ENCODE assay signal across 21 cellular contexts in genomic region chr1:233032916-233033315, GRCh38.
DNase-seq lines count a peak whose midpoint lies in the region; ATAC-seq and TF ChIP-seq lines count a peak whose summit lies in the region.
"Had no signal": no experiment of that assay in that cellular context is flagged by ENCODE, and none has a peak within 500 bp of the region (broad histone marks: within the 10 kb centered on the region; RNA-seq: fewer than 3 reads in every experiment).

No MANE protein-coding gene starts in this region.

- intact Hi-C loops in activated CD8-positive, alpha-beta T cell treated with anti-CD3 and anti-CD28 coated beads for 36 hours (cut with micrococcal nuclease) = no loop called here
- intact Hi-C loops in left colon (cut with DNase I, micrococcal nuclease) (no loop called here), sciatic nerve (cut with DNase I) (no loop called here)

- CTCF ChIA-PET in activated CD8-positive, alpha-beta T cell treated with anti-CD3 and anti-CD28 coated beads for 36 hours (lab: Charles Lee) = no interaction called here
- CTCF ChIA-PET in activated CD8-positive, alpha-beta T cell treated with anti-CD3 and anti-CD28 coated beads, Interleukin-2, amount 10 ng/mL, durations not matched to agents 7 days and 5 days (lab: Charles Lee) = no interaction called here

- peaks cover 6% of the 10 kb centered on the region for H3K4me1 Mint-ChIP-seq in activated CD8-positive, alpha-beta T cell treated with anti-CD3 and anti-CD28 coated beads for 36 hours (ENCODE audit: low read depth)
- H3K4me1 Mint-ChIP-seq in activated CD8-positive, alpha-beta T cell treated with anti-CD3 and anti-CD28 coated beads, Interleukin-2, amount 10 ng/mL, durations not matched to agents 7 days and 5 days (ENCODE audit: low read depth) = no peaks in the 10 kb centered on the region
- H3K4me1 Mint-ChIP-seq: CD14-positive monocyte had no signal

- no peak for ATAC-seq in activated CD8-positive, alpha-beta T cell treated with anti-CD3 and anti-CD28 coated beads for 36 hours
- no peak for ATAC-seq in activated CD8-positive, alpha-beta T cell treated with anti-CD3 and anti-CD28 coated beads, Interleukin-2, amount 10 ng/mL, durations not matched to agents 7 days and 5 days
- ATAC-seq in left colon (peak; percentile 95), sciatic nerve (peak; percentile 54), HG03196 (IDR thresholded peaks at IDR 0.05; ENCODE audit: unreplicated experiment) (no peak)
- ATAC-seq: A549, GM23338 had no signal

- DNase-seq in activated CD8-positive, alpha-beta T cell treated with anti-CD3 and anti-CD28 coated beads for 36 hours = peak; percentile 27
- DNase-seq in activated CD8-positive, alpha-beta T cell treated with anti-CD3 and anti-CD28 coated beads, Interleukin-2, amount 10 ng/mL, durations not matched to agents 7 days and 5 days = no peak
- DNase-seq in SK-MEL-5 (ENCODE audit: low read depth, low spot score) (peak; percentile 7), left colon (peak in 1 of 2 donors; percentile 15), sciatic nerve (ENCODE audit: low spot score) (no peak), NCI-H1105 treated with DMSO at 0.1 percent for 48 hours (lab: John Stamatoyannopoulos, UW) (no peak)
- DNase-seq: 8988T; ACHN; AML-193; BE2C; Calu3; CD4-positive, alpha-beta T cell; COR-L47; DMS53; DMS79 treated with DMSO at 0.1 percent for 48 hours; GF-D8; HFFc6 had no signal

- no peak overlapping the region for H3K4me3 Mint-ChIP-seq in activated CD8-positive, alpha-beta T cell treated with anti-CD3 and anti-CD28 coated beads for 36 hours
- H3K4me3 Mint-ChIP-seq in activated CD8-positive, alpha-beta T cell treated with anti-CD3 and anti-CD28 coated beads, Interleukin-2, amount 10 ng/mL, durations not matched to agents 7 days and 5 days = no peak overlapping the region
- H3K4me3 Mint-ChIP-seq: CD14-positive monocyte; CD4-positive, alpha-beta T cell; GM23338; HFFc6 had no signal

- peaks cover 2% of the 10 kb centered on the region for H3K36me3 Mint-ChIP-seq in activated CD8-positive, alpha-beta T cell treated with anti-CD3 and anti-CD28 coated beads for 36 hours (ENCODE audit: low read depth)
- no peaks in the 10 kb centered on the region for H3K36me3 Mint-ChIP-seq in activated CD8-positive, alpha-beta T cell treated with anti-CD3 and anti-CD28 coated beads, Interleukin-2, amount 10 ng/mL, durations not matched to agents 7 days and 5 days (ENCODE audit: low read depth)

- no peak for TF ChIP-seq CTCF in activated CD8-positive, alpha-beta T cell treated with anti-CD3 and anti-CD28 coated beads for 36 hours (IDR thresholded peaks at IDR 0.05)

- H3K9me3 Mint-ChIP-seq in activated CD8-positive, alpha-beta T cell treated with anti-CD3 and anti-CD28 coated beads for 36 hours = no peaks in the 10 kb centered on the region
- H3K9me3 Mint-ChIP-seq in activated CD8-positive, alpha-beta T cell treated with anti-CD3 and anti-CD28 coated beads, Interleukin-2, amount 10 ng/mL, durations not matched to agents 7 days and 5 days (ENCODE audit: insufficient read depth) = peaks cover 6% of the 10 kb centered on the region
- H3K9me3 Mint-ChIP-seq: CD4-positive, alpha-beta T cell; GM23338; HFFc6 had no signal

- in situ Hi-C loops in SK-MEL-5 (cut with HindIII; ENCODE audit: low pct_unique_long_range_greater_than_20kb, low sequenced_read_pairs) = no loop called here

- H3K27ac Mint-ChIP-seq in activated CD8-positive, alpha-beta T cell treated with anti-CD3 and anti-CD28 coated beads for 36 hours = no peak overlapping the region
- no peak overlapping the region for H3K27ac Mint-ChIP-seq in activated CD8-positive, alpha-beta T cell treated with anti-CD3 and anti-CD28 coated beads, Interleukin-2, amount 10 ng/mL, durations not matched to agents 7 days and 5 days
- H3K27ac Mint-ChIP-seq: CD14-positive monocyte; CD4-positive, alpha-beta T cell; GM23338; HFFc6 had no signal

- POLR2A ChIA-PET in activated CD8-positive, alpha-beta T cell treated with anti-CD3 and anti-CD28 coated beads for 36 hours (lab: Charles Lee) = interaction anchor here (0.6 kb wide), 1 partner anchor 42 kb away, joined by 3 read pairs; no protein-coding TSS in a partner anchor
- POLR2A ChIA-PET in activated CD8-positive, alpha-beta T cell treated with anti-CD3 and anti-CD28 coated beads, Interleukin-2, amount 10 ng/mL, durations not matched to agents 7 days and 5 days (lab: Charles Lee) = no interaction called here

- H3K27me3 Mint-ChIP-seq in activated CD8-positive, alpha-beta T cell treated with anti-CD3 and anti-CD28 coated beads for 36 hours = no peaks in the 10 kb centered on the region
- H3K27me3 Mint-ChIP-seq in activated CD8-positive, alpha-beta T cell treated with anti-CD3 and anti-CD28 coated beads, Interleukin-2, amount 10 ng/mL, durations not matched to agents 7 days and 5 days (ENCODE audit: low read depth) = no peaks in the 10 kb centered on the region
- H3K27me3 Mint-ChIP-seq: CD4-positive, alpha-beta T cell had no signal

Comparison
In these comparisons a context has a peak if more than half of its experiments do, and no peak if none do; other contexts are left out.
1. DNase-seq: peak in activated CD8-positive, alpha-beta T cell treated with anti-CD3 and anti-CD28 coated beads for 36 hours (single experiment) and SK-MEL-5 (single experiment); none in activated CD8-positive, alpha-beta T cell treated with anti-CD3 and anti-CD28 coated beads, Interleukin-2, amount 10 ng/mL, durations not matched to agents 7 days and 5 days (single experiment), sciatic nerve (single experiment) and NCI-H1105 treated with DMSO at 0.1 percent for 48 hours (single experiment).
2. ATAC-seq: peak in left colon (single experiment) and sciatic nerve (single experiment); none in activated CD8-positive, alpha-beta T cell treated with anti-CD3 and anti-CD28 coated beads for 36 hours (single experiment), activated CD8-positive, alpha-beta T cell treated with anti-CD3 and anti-CD28 coated beads, Interleukin-2, amount 10 ng/mL, durations not matched to agents 7 days and 5 days (single experiment) and HG03196 (single experiment).